ENCODE assay signal across 18 cellular contexts in the genomic region with DNA sequence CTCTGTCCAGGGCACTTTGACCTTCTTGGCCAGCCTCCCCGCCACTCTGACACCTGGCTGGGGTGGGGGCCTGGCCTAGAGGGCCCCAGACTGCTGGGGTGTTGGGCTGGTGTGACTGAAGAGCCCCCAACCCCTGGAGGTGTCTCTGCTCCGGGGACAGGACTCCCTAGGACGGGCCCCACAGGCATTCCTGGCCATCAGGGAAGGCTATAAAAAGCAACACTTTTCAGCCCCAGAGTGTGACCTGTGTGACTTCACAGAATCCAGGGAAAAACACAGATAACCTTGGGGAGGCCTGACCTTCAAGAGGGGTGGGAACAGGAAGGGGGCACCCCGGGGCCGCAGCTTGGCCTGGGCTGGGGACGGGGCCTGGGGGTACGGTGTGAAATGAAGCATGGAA. TPM values are rescaled to one million over a fixed set of nuclear protein-coding genes. Genes with fewer than 3 reads are reported as not detected.
DNase-seq lines count a peak whose midpoint lies in the region; ATAC-seq and TF ChIP-seq lines count a peak whose summit lies in the region.
"Had no signal": no experiment of that assay in that cellular context is flagged by ENCODE, and none has a peak within 500 bp of the region (broad histone marks: within the 10 kb centered on the region; RNA-seq: fewer than 3 reads in every experiment).

No MANE protein-coding gene starts in this region.

- 34 to 44% (median 40%) methylated on average over 6 to 7 of the region's 7 CpGs for WGBS in heart left ventricle, 4 donors
- 46% methylated on average over 7 of the region's 7 CpGs for WGBS in right cardiac atrium

- DNase-seq in Right ventricle myocardium superior = no peak
- DNase-seq in heart left ventricle = peak in 3 of 5 donors; percentile 49 to 63 (median 52)
- DNase-seq in left ventricle myocardium inferior = no peak
- no peak for DNase-seq in right cardiac atrium
- no peak for DNase-seq in NCI-H1436 treated with DMSO at 0.1 percent for 48 hours (lab: John Stamatoyannopoulos, UW)
- DNase-seq in nephron progenitor cell = no peak
- DNase-seq in GOT3 (lab: John Stamatoyannopoulos, UW) = no peak
- DNase-seq: C1 segment of cervical spinal cord; Calu3; CD4-positive, alpha-beta memory T cell; COR-L47; DMS53; DMS79 treated with DMSO at 0.1 percent for 48 hours; GF-D8; HFFc6 had no signal

- no peaks in the 10 kb centered on the region for H3K9me3 Mint-ChIP-seq in nephron progenitor cell
- H3K9me3 Mint-ChIP-seq: GM23338, HFFc6 had no signal

- H3K27ac Mint-ChIP-seq in nephron progenitor cell = no peak overlapping the region
- H3K27ac Mint-ChIP-seq: CD4-positive, alpha-beta memory T cell; GM23338; HFFc6 had no signal

- intact Hi-C loops in Right ventricle myocardium superior (cut with DNase I) = no loop called here
- intact Hi-C loops in heart left ventricle (cut with DNase I) = loop anchor here in 2 of 10 donors (5.0 kb wide), 2 partner anchors 37 to 42 kb away; no protein-coding TSS in a partner anchor
- intact Hi-C loops in left ventricle myocardium inferior (cut with micrococcal nuclease) = no loop called here
- intact Hi-C loops in right cardiac atrium (cut with DNase I) = no loop called here

- H3K4me3 ChIP-seq in heart left ventricle (peak overlapping the region in 1 of 12 donors; percentile 13), left ventricle myocardium inferior (peak overlapping the region; percentile 6), right cardiac atrium (ENCODE audit: low read length) (no peak overlapping the region)
- H3K4me3 ChIP-seq: GM23338, HAP-1 had no signal

- ATAC-seq in Right ventricle myocardium superior (ENCODE audit: poor library complexity) = peak; percentile 80
- peak; percentile 57 to 86 (median 70) for ATAC-seq in heart left ventricle
- peak; percentile 40 to 45 for ATAC-seq in right cardiac atrium
- no peak for ATAC-seq in GM19324 (IDR thresholded peaks at IDR 0.05; ENCODE audit: low FRiP score, unreplicated experiment)
- ATAC-seq: GM23338 had no signal

- H3K4me1 Mint-ChIP-seq in nephron progenitor cell = peaks cover 20% of the 10 kb centered on the region
- H3K4me1 Mint-ChIP-seq: CD4-positive, alpha-beta memory T cell had no signal

- peak overlapping the region; percentile 61 to 94 (median 86) for H3K27ac ChIP-seq in heart left ventricle
- peak overlapping the region; percentile 90 for H3K27ac ChIP-seq in left ventricle myocardium inferior (replicated peaks)
- H3K27ac ChIP-seq in right cardiac atrium (ENCODE audit: low read length) = peak overlapping the region; percentile 27

- no peaks in the 10 kb centered on the region for H3K36me3 ChIP-seq in heart left ventricle
- no peaks in the 10 kb centered on the region for H3K36me3 ChIP-seq in left ventricle myocardium inferior
- H3K36me3 ChIP-seq: HAP-1 had no signal

- peaks cover 31% of the 10 kb centered on the region for H3K27me3 Mint-ChIP-seq in nephron progenitor cell (ENCODE audit: low read depth, poor library complexity)

- no peak for TF ChIP-seq CTCF in heart left ventricle (IDR thresholded peaks at IDR 0.05)
- TF ChIP-seq CTCF in left ventricle myocardium inferior (IDR thresholded peaks at IDR 0.05; ENCODE audit: borderline replicate concordance) = no peak
- no peak for TF ChIP-seq CTCF in nephron progenitor cell (IDR thresholded peaks at IDR 0.05)

- H3K27me3 ChIP-seq in heart left ventricle (peaks cover 0 to 4% (median 0%) of the 10 kb centered on the region in 9 donors), left ventricle myocardium inferior (ENCODE audit: low read depth) (peaks cover 20% of the 10 kb centered on the region), right cardiac atrium (ENCODE audit: control insufficient read depth, insufficient read depth) (no peaks in the 10 kb centered on the region)

- TF ChIP-seq POLR2A in heart left ventricle (IDR thresholded peaks at IDR 0.05) = no peak

- H3K9me3 ChIP-seq in heart left ventricle = no peaks in the 10 kb centered on the region
- H3K9me3 ChIP-seq in left ventricle myocardium inferior (replicated peaks) = no peaks in the 10 kb centered on the region
- no peaks in the 10 kb centered on the region for H3K9me3 ChIP-seq in right cardiac atrium (ENCODE audit: control insufficient read depth, low read length)
- H3K9me3 ChIP-seq: HAP-1 had no signal

- H3K4me1 ChIP-seq in heart left ventricle (peaks cover 0 to 45% (median 13%) of the 10 kb centered on the region in 12 donors), left ventricle myocardium inferior (peaks cover 45% of the 10 kb centered on the region), right cardiac atrium (ENCODE audit: control insufficient read depth, insufficient read depth, low read length) (no peaks in the 10 kb centered on the region)

- H3K36me3 Mint-ChIP-seq in nephron progenitor cell (ENCODE audit: low read depth) = no peaks in the 10 kb centered on the region
- H3K36me3 Mint-ChIP-seq: CD4-positive, alpha-beta memory T cell had no signal

- no peak overlapping the region for H3K4me3 Mint-ChIP-seq in nephron progenitor cell
- H3K4me3 Mint-ChIP-seq: CD4-positive, alpha-beta memory T cell; GM23338; HFFc6 had no signal

RNA-seq across cellular contexts. Expression of a gene that starts 24.0 kb away (rescaled TPM):
- 50.3 TPM for total RNA-seq in Right ventricle myocardium superior
- 10 to 100 TPM; 39.5 to 84.9 (median 63.2) TPM for total RNA-seq in heart left ventricle
- 10 to 100 TPM; 28.8 to 50.0 TPM for polyA plus RNA-seq in heart left ventricle
- total RNA-seq in left ventricle myocardium inferior = 56.3 TPM
- 10 to 100 TPM; 51.0 to 98.9 (median 59.2) TPM for total RNA-seq in right cardiac atrium
- 24.2 TPM for polyA plus RNA-seq in right cardiac atrium

Comparison
In these comparisons a context has a peak if more than half of its experiments do, and no peak if none do; other contexts are left out.
1. DNase-seq: peak in heart left ventricle (3 of 5); none in Right ventricle myocardium superior (single experiment), left ventricle myocardium inferior (single experiment), right cardiac atrium (0 of 3), NCI-H1436 treated with DMSO at 0.1 percent for 48 hours (single experiment), nephron progenitor cell (single experiment) and GOT3 (single experiment).
2. H3K27ac ChIP-seq: peak in every context shown above with its lines; median percentile 90 in left ventricle myocardium inferior; 86 in heart left ventricle; 27 in right cardiac atrium.